Comparison of ENCODE assay signal across 8 cellular contexts in the genomic region with DNA sequence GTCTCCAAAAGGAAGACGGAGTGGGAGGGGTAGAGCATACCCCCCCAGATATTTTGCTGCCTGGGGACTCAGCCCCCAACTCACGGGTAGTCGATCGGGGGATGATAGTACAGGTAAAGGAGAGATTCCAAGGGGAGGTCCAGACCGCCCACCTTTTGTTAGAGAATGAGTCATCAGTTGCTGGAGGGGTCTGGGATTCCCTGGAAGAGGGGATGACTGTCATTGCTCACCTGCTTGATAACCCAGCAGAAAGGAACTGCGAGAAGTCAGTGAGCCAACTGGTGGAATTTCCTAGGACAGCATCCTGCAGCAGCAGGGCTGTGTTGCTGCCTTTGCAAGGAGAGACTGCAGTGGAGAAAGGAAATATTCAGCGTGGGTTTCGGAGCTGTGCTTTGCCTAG.
DNase-seq lines count a peak whose midpoint lies in the region; ATAC-seq and TF ChIP-seq lines count a peak whose summit lies in the region.

No MANE protein-coding gene starts in this region.

- no peaks in the 10 kb centered on the region for H3K27me3 Mint-ChIP-seq in CD4-positive, CD25-positive, alpha-beta regulatory T cell
- H3K27me3 Mint-ChIP-seq in nephron (ENCODE audit: low read depth): no peaks in the 10 kb centered on the region

- H3K9me1 ChIP-seq in IMR-90 (ENCODE audit: insufficient read depth, low read length): peaks cover 31% of the 10 kb centered on the region

- peaks cover 37 to 89% (median 69%) of the 10 kb centered on the region in 4 donors for H3K4me1 Mint-ChIP-seq in CD4-positive, CD25-positive, alpha-beta regulatory T cell
- H3K4me1 Mint-ChIP-seq in nephron: peaks cover 74% of the 10 kb centered on the region

- no peak overlapping the region for H4K5ac ChIP-seq in IMR-90 (ENCODE audit: low read depth, low read length)

- H3K4me3 ChIP-seq in CD4-positive, CD25-positive, alpha-beta regulatory T cell (ENCODE audit: low read depth, low read length): peak overlapping the region; percentile 54
- H3K4me3 ChIP-seq in IMR-90 (ENCODE audit: insufficient read depth, low read depth, low read length): no peak overlapping the region
- H3K4me3 ChIP-seq in colonic mucosa: no peak overlapping the region

- 60% methylated on average over 1 of the region's 8 CpGs; no CpG with 5 or more reads in 1 of the 2 experiments for WGBS in IMR-90 (ENCODE audit: extremely low coverage in 2 of 2, insufficient read length in 1 of 2), 2 experiments

- TF ChIP-seq POLR2A in IMR-90 (IDR thresholded peaks at IDR 0.05; ENCODE audit: low read depth, low read length): no peak

- peaks cover 29% of the 10 kb centered on the region for H3K36me3 Mint-ChIP-seq in CD4-positive, CD25-positive, alpha-beta regulatory T cell
- peaks cover 4% of the 10 kb centered on the region for H3K36me3 Mint-ChIP-seq in nephron (ENCODE audit: low read depth)

- H2BK15ac ChIP-seq in IMR-90 (ENCODE audit: low read depth, low read length): no peak overlapping the region

- 0 out of 2 replicates have a peak overlapping the region, but pooled peaks have one; percentile 13 for H2BK120ac ChIP-seq in IMR-90 (ENCODE audit: low read depth, low read length)

- no peak overlapping the region; the same call in 1 of the 2 replicates for H3K18ac ChIP-seq in IMR-90 (ENCODE audit: low read depth, low read length)

- no peak for TF ChIP-seq CTCF in IMR-90 (conservative IDR thresholded peaks at IDR 0.05; ENCODE audit: low read depth, low read length)
- no peak for TF ChIP-seq CTCF in colonic mucosa (IDR thresholded peaks at IDR 0.05)
- no peak for TF ChIP-seq CTCF in nephron (IDR thresholded peaks at IDR 0.05; ENCODE audit: unreplicated experiment in 3 of 3)

- in situ Hi-C loops in IMR-90 (cut with MboI; ENCODE audit: low sequenced_read_pairs): no loop called here

- no peaks in the 10 kb centered on the region for H3K27me3 ChIP-seq in CD4-positive, CD25-positive, alpha-beta regulatory T cell (ENCODE audit: control insufficient read depth, insufficient read depth, low read length)
- H3K27me3 ChIP-seq in IMR-90 (ENCODE audit: control insufficient read depth, insufficient read depth, low read length) (no peaks in the 10 kb centered on the region), colonic mucosa (no peaks in the 10 kb centered on the region)

- dilution Hi-C loops in IMR-90 (cut with HindIII; ENCODE audit: low sequenced_read_pairs, unreplicated experiment): no loop called here

- H4K8ac ChIP-seq in IMR-90 (ENCODE audit: low read depth in 2 of 2, low read length in 2 of 2): peak overlapping the region in 1 of 2 experiments; percentile 70; a peak in 1 of 4 replicates

- H2AK9ac ChIP-seq in IMR-90 (replicated peaks; ENCODE audit: low read depth, low read length, poor library complexity): peak overlapping the region; percentile 67

- H3K4me2 ChIP-seq in IMR-90 (ENCODE audit: low read depth, low read length): peak overlapping the region; percentile 89

- no peak overlapping the region for H4K91ac ChIP-seq in IMR-90 (ENCODE audit: insufficient read depth, low read depth, low read length)

- POLR2A ChIA-PET in IMR-90 (lab: Charles Lee; ENCODE audit: unreplicated experiment): no interaction called here

- no peak for TF ChIP-seq RAD21 in IMR-90 (IDR thresholded peaks at IDR 0.05; ENCODE audit: low read length)

- peak overlapping the region; percentile 11; the same call in 1 of the 2 replicates for H3K9ac ChIP-seq in IMR-90 (ENCODE audit: low read depth, low read length)
- H3K9ac ChIP-seq in colonic mucosa (ENCODE audit: low read depth in 2 of 2, low read length in 2 of 2): no peak overlapping the region

- CTCF ChIA-PET in IMR-90 (lab: Yijun Ruan, JAX): interaction anchor here (1.9 kb wide), 1 partner anchor 10 kb away, joined by 8 read pairs; no protein-coding TSS in a partner anchor

- H3K9me3 Mint-ChIP-seq in CD4-positive, CD25-positive, alpha-beta regulatory T cell: no peaks in the 10 kb centered on the region
- no peaks in the 10 kb centered on the region for H3K9me3 Mint-ChIP-seq in nephron

- intact Hi-C loops in IMR-90 (cut with micrococcal nuclease) (no loop called here), colonic mucosa (cut with DNase I) (no loop called here)

- H2AFZ ChIP-seq in IMR-90 (replicated peaks; ENCODE audit: low read length, poor library complexity): peak overlapping the region; percentile 9

- H2BK20ac ChIP-seq in IMR-90 (ENCODE audit: low read depth, low read length): no peak overlapping the region

- peak overlapping the region; percentile 76 for H3K14ac ChIP-seq in IMR-90 (replicated peaks; ENCODE audit: low read depth, low read length)

- no peak for ATAC-seq in CD4-positive, CD25-positive, alpha-beta regulatory T cell (ENCODE audit: low read depth in 2 of 2)
- no peak for ATAC-seq in IMR-90 (ENCODE audit: low read depth)

- peak overlapping the region in 2 of 3 donors; percentile 69 to 88 for H3K27ac Mint-ChIP-seq in CD4-positive, CD25-positive, alpha-beta regulatory T cell
- peak overlapping the region; percentile 91 to 98 (median 94) for H3K27ac Mint-ChIP-seq in nephron

- H3K56ac ChIP-seq in IMR-90 (ENCODE audit: extremely low read depth, insufficient read depth, low read length): no peak overlapping the region

- H4K20me1 ChIP-seq in IMR-90 (ENCODE audit: insufficient read depth, low read length): peaks cover 77% of the 10 kb centered on the region

- H3K4me1 ChIP-seq in CD4-positive, CD25-positive, alpha-beta regulatory T cell (ENCODE audit: control insufficient read depth, insufficient read depth, low read length, poor library complexity, severe bottlenecking): peaks cover 50% of the 10 kb centered on the region
- peaks cover 19% of the 10 kb centered on the region for H3K4me1 ChIP-seq in IMR-90 (ENCODE audit: control insufficient read depth, insufficient read depth, low read length)
- H3K4me1 ChIP-seq in colonic mucosa: peaks cover 12% of the 10 kb centered on the region

- no peak overlapping the region for H3K27ac ChIP-seq in CD4-positive, CD25-positive, alpha-beta regulatory T cell (ENCODE audit: insufficient read depth, low read length, poor library complexity, severe bottlenecking)
- H3K27ac ChIP-seq in IMR-90 (ENCODE audit: insufficient read depth, low read length) (peak overlapping the region; percentile 42; the same call in 1 of the 2 replicates), colonic mucosa (peak overlapping the region; percentile 49)

- H2AK5ac ChIP-seq in IMR-90 (ENCODE audit: low read depth, low read length): peak overlapping the region; percentile 21; the same call in 1 of the 2 replicates

- BruUV-seq in IMR-90 (replicated peaks; lab: Mats Ljungman, UMichigan): no TSS peak

- H3K23ac ChIP-seq in IMR-90 (ENCODE audit: low read depth, low read length): peak overlapping the region; percentile 61

- peaks cover 7% of the 10 kb centered on the region for H3K36me3 ChIP-seq in CD4-positive, CD25-positive, alpha-beta regulatory T cell (ENCODE audit: control insufficient read depth, insufficient read depth, low read length)
- H3K36me3 ChIP-seq in IMR-90 (ENCODE audit: control insufficient read depth, insufficient read depth, low read length): peaks cover 5% of the 10 kb centered on the region
- no peaks in the 10 kb centered on the region for H3K36me3 ChIP-seq in colonic mucosa

- peaks cover 39 to 85% of the 10 kb centered on the region in 2 experiments for H3K79me1 ChIP-seq in IMR-90 (ENCODE audit: low read depth in 1 of 2, low read length in 2 of 2)

- peak overlapping the region in 3 of 4 donors; percentile 13 to 63 (median 15) for H3K4me3 Mint-ChIP-seq in CD4-positive, CD25-positive, alpha-beta regulatory T cell
- peak overlapping the region; percentile 59 to 75 (median 73) for H3K4me3 Mint-ChIP-seq in nephron

- no peaks in the 10 kb centered on the region for H3K9me3 ChIP-seq in CD4-positive, CD25-positive, alpha-beta regulatory T cell (ENCODE audit: control insufficient read depth in 2 of 2, low read length in 2 of 2)
- H3K9me3 ChIP-seq in IMR-90 (ENCODE audit: control insufficient read depth, insufficient read depth, low read length) (no peaks in the 10 kb centered on the region), colonic mucosa (no peaks in the 10 kb centered on the region)

- H3K4ac ChIP-seq in IMR-90 (ENCODE audit: low read depth, low read length): peak overlapping the region; percentile 34

- DNase-seq in CD4-positive, CD25-positive, alpha-beta regulatory T cell: no peak
- peak; percentile 13 for DNase-seq in IMR-90
- DNase-seq in colonic mucosa: no peak
- no peak for DNase-seq in T1000 (lab: John Stamatoyannopoulos, UW)
- DNase-seq in HCEC 1CT: no peak
- no peak for DNase-seq in SKM-1 treated with dmso at 0.1 percent for 144 hours (lab: John Stamatoyannopoulos, UW; ENCODE audit: unreplicated experiment)
- no peak for DNase-seq in activated CD8-positive, alpha-beta memory T cell treated with anti-CD3 and anti-CD28 coated beads, Interleukin-2, amount 50 U/mL, for 48 hours

- H2BK5ac ChIP-seq in IMR-90 (ENCODE audit: low read depth, low read length, poor library complexity, severe bottlenecking): peak overlapping the region; percentile 60

TF ChIP-seq in IMR-90, 13 proteins besides CTCF, POLR2A, EP300 and RAD21:
- TF ChIP-seq NFE2L2 (IDR thresholded peaks at IDR 0.05; ENCODE audit: low read depth, low read length) (no peak), FOS (IDR thresholded peaks at IDR 0.05; ENCODE audit: low read depth, low read length) (peak; percentile 35; the same call in 1 of the 2 replicates)
